In the genomic region with DNA sequence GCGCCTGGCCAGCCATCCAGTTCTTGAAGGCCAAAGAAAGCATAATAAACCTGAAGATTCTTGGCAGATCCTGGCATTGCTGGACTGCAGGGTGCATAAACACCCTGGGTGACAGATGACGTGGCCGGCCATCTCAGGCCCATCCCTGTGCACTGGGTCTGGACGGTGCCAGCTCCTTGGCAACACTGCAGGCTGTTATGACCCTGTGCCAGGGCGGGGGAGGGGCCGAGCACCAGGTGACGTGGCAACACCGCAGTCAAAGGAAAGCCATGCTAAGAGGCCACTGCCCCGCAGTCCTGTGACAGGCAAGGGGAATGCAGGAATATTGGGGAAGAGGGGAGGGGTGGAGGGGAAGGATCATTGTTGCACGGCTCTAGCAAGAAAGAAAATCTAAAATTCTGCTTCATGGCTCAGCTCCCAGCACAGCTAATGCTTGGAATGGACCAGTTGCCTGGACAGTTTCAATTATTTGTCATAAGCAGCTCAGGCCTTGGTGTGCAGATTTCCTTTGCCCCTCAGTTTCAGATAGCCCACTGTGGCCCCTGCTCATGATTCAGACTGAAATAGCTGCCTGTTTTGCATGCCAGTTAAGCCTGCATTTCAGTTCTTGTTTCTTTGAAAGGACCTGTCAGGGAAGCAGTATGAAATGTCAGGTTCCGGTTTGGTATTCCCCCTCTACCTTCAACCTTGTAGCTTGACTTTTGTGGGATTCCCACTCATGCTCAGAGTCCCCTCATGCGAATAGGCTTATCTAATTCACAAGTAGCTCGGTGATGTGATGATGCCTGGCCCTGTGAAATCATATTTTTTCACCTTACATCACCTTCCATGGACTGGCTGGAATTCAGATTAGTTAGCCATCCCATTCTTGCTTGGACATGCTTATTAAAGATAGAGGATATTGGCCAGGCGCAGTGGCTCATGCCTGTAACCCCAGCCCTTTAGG, we compare ENCODE assay signal across 8 cellular contexts. TPM values are rescaled to one million over a fixed set of nuclear protein-coding genes. Genes with fewer than 3 reads are reported as not detected.
A peak's percentile ranks its signal among the peaks of the same experiment; 100 is the strongest.
DNase-seq lines count a peak whose midpoint lies in the region; ATAC-seq and TF ChIP-seq lines count a peak whose summit lies in the region.

No MANE protein-coding gene starts in this region.

- intact Hi-C loops in cardiac septum (cut with DNase I), result no loop called here
- intact Hi-C loops in sigmoid colon (cut with DNase I), result loop anchor here (2.0 kb wide), 1 partner anchor 28 kb away; no protein-coding TSS in a partner anchor

- POLR2A ChIA-PET in CD8-positive, alpha-beta memory T cell (lab: Charles Lee), result no interaction called here

- H3K9me3 ChIP-seq in RWPE2 (ENCODE audit: severe bottlenecking), result no peaks in the 10 kb centered on the region
- H3K9me3 ChIP-seq in sigmoid colon, result no peaks in the 10 kb centered on the region
- no peaks in the 10 kb centered on the region for H3K9me3 ChIP-seq in CD8-positive, alpha-beta memory T cell (ENCODE audit: low read length)

- CTCF ChIA-PET in CD8-positive, alpha-beta memory T cell (lab: Charles Lee), result interaction anchor here (0.8 kb wide), 2 partner anchors 18 to 29 kb away, joined by 3 read pairs; no protein-coding TSS in a partner anchor

- no peak overlapping the region for H3K4me3 ChIP-seq in RWPE2 (ENCODE audit: severe bottlenecking)
- no peak overlapping the region for H3K4me3 ChIP-seq in sigmoid colon
- no peak overlapping the region for H3K4me3 ChIP-seq in CD8-positive, alpha-beta memory T cell (ENCODE audit: low read length)

- DNase-seq in CD1c-positive myeloid dendritic cell (ENCODE audit: extremely low spot score) (peak; percentile 53), GM19238 (ENCODE audit: insufficient read length, low spot score) (peak; percentile 55), RWPE2 (ENCODE audit: low spot score) (peak; percentile 74), cardiac septum (ENCODE audit: low spot score) (peak; percentile 88), sigmoid colon (peak; percentile 96), epidermal melanocyte (ENCODE audit: insufficient read length, low spot score) (no peak)
- no peak for DNase-seq in CD8-positive, alpha-beta memory T cell

- H3K27me3 ChIP-seq in RWPE2 (ENCODE audit: insufficient read depth, poor library complexity, severe bottlenecking) (no peaks in the 10 kb centered on the region), sigmoid colon (no peaks in the 10 kb centered on the region)
- H3K27me3 ChIP-seq in CD8-positive, alpha-beta memory T cell (ENCODE audit: insufficient read depth, low read length, poor library complexity, severe bottlenecking), result no peaks in the 10 kb centered on the region

- H3K36me3 ChIP-seq in RWPE2 (ENCODE audit: low read depth) (no peaks in the 10 kb centered on the region), sigmoid colon (no peaks in the 10 kb centered on the region)
- no peaks in the 10 kb centered on the region for H3K36me3 ChIP-seq in CD8-positive, alpha-beta memory T cell (ENCODE audit: insufficient read depth, low read length)

- TF ChIP-seq POLR2A in sigmoid colon (IDR thresholded peaks at IDR 0.05), result no peak

- H3K4me1 ChIP-seq in RWPE2 (ENCODE audit: insufficient read depth, poor library complexity, severe bottlenecking) (peaks cover 13% of the 10 kb centered on the region), sigmoid colon (peaks cover 0 to 20% (median 18%) of the 10 kb centered on the region in 4 donors)
- peaks cover 5% of the 10 kb centered on the region for H3K4me1 ChIP-seq in CD8-positive, alpha-beta memory T cell (ENCODE audit: insufficient read depth, low read length)

- H3K27ac Mint-ChIP-seq in CD8-positive, alpha-beta memory T cell, result no peak overlapping the region

- H3K27ac ChIP-seq in RWPE2 (ENCODE audit: poor library complexity, severe bottlenecking), result peak overlapping the region; percentile 58
- H3K27ac ChIP-seq in sigmoid colon, result peak overlapping the region; percentile 83 to 84 (median 84)
- no peak overlapping the region for H3K27ac ChIP-seq in CD8-positive, alpha-beta memory T cell (ENCODE audit: low read depth, low read length)

- no peaks in the 10 kb centered on the region for H3K27me3 Mint-ChIP-seq in CD8-positive, alpha-beta memory T cell

- no peaks in the 10 kb centered on the region for H3K36me3 Mint-ChIP-seq in CD8-positive, alpha-beta memory T cell

- H3K4me3 Mint-ChIP-seq in CD8-positive, alpha-beta memory T cell, result no peak overlapping the region

- H3K4me1 Mint-ChIP-seq in CD8-positive, alpha-beta memory T cell, result peaks cover 6 to 13% (median 8%) of the 10 kb centered on the region in 3 donors

- 36 to 59% methylated on average over 14 of the region's 14 CpGs for WGBS in sigmoid colon, 2 donors

- TF ChIP-seq CTCF in RWPE2 (IDR thresholded peaks at IDR 0.05; ENCODE audit: poor library complexity, severe bottlenecking) (no peak), sigmoid colon (IDR thresholded peaks at IDR 0.05) (no peak)

- peak in 3 of 4 donors; percentile 15 to 72 (median 45) for TF ChIP-seq EP300 in sigmoid colon (IDR thresholded peaks at IDR 0.05)

- ATAC-seq in HG03103 (IDR thresholded peaks at IDR 0.05; ENCODE audit: low read depth, unreplicated experiment) (peak; percentile 81), RWPE2 (ENCODE audit: low read depth) (peak; percentile 79)

- H3K9me3 Mint-ChIP-seq in CD8-positive, alpha-beta memory T cell, result no peaks in the 10 kb centered on the region

RNA-seq across cellular contexts. Expression of a gene that starts 29.7 kb away (rescaled TPM):
- total RNA-seq in cardiac septum, result 118 TPM
- 100 to 1,000 TPM in 3 of 4 donors, 10 to 100 TPM in 1; 97.8 to 137 (median 121) TPM for total RNA-seq in sigmoid colon
- polyA plus RNA-seq in sigmoid colon, result 10 to 100 TPM; 19.2 to 37.8 (median 20.8) TPM
- 100 to 1,000 TPM; 187 to 189 TPM for total RNA-seq in CD8-positive, alpha-beta memory T cell
- 85.6 TPM for polyA plus RNA-seq in CD8-positive, alpha-beta memory T cell

Comparison
In these comparisons a context has a peak if more than half of its experiments do, and no peak if none do; other contexts are left out.
1. DNase-seq: peak in CD1c-positive myeloid dendritic cell (single experiment), GM19238 (single experiment), RWPE2 (single experiment), cardiac septum (single experiment) and sigmoid colon (single experiment); none in CD8-positive, alpha-beta memory T cell (0 of 5) and epidermal melanocyte (single experiment).